ENCODE assay signal across 11 cellular contexts in the genomic region with DNA sequence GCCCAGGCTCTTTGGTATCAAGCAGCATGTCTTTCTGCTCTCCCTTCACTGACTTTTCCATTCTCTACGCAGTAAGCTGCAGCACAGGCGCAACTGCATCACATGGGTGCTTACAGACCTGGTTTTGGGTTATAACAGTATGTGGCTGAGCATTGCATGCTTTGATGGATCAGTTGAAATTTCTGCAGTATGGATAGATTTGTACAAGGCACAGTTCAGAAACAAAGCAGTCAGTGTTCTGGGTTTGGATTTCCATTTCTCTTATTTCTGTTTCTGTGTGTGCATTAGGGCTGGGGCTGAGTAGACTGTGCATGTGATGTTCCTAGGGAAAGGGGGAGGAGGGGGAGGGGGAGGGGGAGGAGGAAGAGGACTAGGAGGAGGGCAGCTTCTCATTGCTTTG. TPM values are rescaled to one million over a fixed set of nuclear protein-coding genes. Genes with fewer than 3 reads are reported as not detected.
"Had no signal": no experiment of that assay in that cellular context is flagged by ENCODE, and none has a peak within 500 bp of the region (broad histone marks: within the 10 kb centered on the region; RNA-seq: fewer than 3 reads in every experiment).

No MANE protein-coding gene starts in this region.

- FAIRE-seq: HTR-8/SVneo, K562 had no signal

- DNase-seq: GM23248, GOT3, H7, HFFc6, IMR-90, KG1 had no signal

- ATAC-seq: HCT116, K562 had no signal

RNA-seq across cellular contexts. Expression of gene FAM163A, which starts 4.5 kb away (rescaled TPM):
- total RNA-seq: GM23248, H4, HFFc6, HT-29, IMR-90, K562 had no signal
- polyA plus RNA-seq: GM23248, IMR-90, K562 had no signal
